15 cellular contexts compared by ENCODE assay signal in the genomic region with DNA sequence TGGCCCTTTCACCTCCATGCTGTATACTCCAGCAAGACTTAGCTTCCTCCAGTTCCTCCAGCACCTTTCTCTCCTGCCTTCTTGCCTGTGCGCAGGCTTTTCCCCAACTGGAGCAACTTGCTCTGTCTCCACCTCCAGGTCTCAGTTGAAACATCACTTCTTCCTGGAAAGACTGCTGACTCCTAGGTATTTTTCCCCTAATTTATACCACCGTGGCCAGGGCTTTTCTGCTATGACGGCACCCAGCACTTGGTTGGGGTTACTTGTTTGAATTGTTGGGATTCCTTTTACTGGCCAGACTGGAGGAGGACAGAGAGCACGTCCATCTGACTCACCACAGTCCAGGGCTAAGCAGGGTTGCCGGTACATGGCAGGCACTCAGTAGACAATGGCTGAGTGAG.
A peak's percentile ranks its signal among the peaks of the same experiment; 100 is the strongest.
DNase-seq lines count a peak whose midpoint lies in the region; ATAC-seq and TF ChIP-seq lines count a peak whose summit lies in the region.
"Had no signal": no experiment of that assay in that cellular context is flagged by ENCODE, and none has a peak within 500 bp of the region (broad histone marks: within the 10 kb centered on the region; RNA-seq: fewer than 3 reads in every experiment).

No MANE protein-coding gene starts in this region.

- peak in 1 of 7 experiments; percentile 12 for TF ChIP-seq CTCF in body of pancreas (IDR thresholded peaks at IDR 0.05)

- H3K4ac ChIP-seq in mesendoderm (ENCODE audit: low read depth, low read length), result no peak overlapping the region

- peak; percentile 49 for DNase-seq in AG08396 (ENCODE audit: low spot score)
- DNase-seq in HT1080 (ENCODE audit: low read depth), result peak; percentile 47
- peak in 1 of 4 donors; percentile 8 for DNase-seq in body of pancreas
- DNase-seq in mesendoderm, result peak; percentile 40
- DNase-seq in NCI-H1092 (lab: John Stamatoyannopoulos, UW), result no peak
- DNase-seq in T-helper 2 cell, result no peak
- DNase-seq in stimulated activated CD4-positive, alpha-beta T cell treated with anti-CD3 and anti-CD28 coated beads, Interleukin-4, amount 100 ng/mL, for 4 hours, result no peak
- no peak for DNase-seq in NCI-H146 (lab: John Stamatoyannopoulos, UW)
- DNase-seq: amygdala, Karpas-422, left colon, NCI-H446 treated with DMSO at 0.1 percent for 48 hours, T-cell, thyroid gland had no signal

- no peaks in the 10 kb centered on the region for H3K79me2 ChIP-seq in mesendoderm (ENCODE audit: control insufficient read depth, insufficient read depth, low read length)

- H3K27ac ChIP-seq in body of pancreas (no peak overlapping the region), mesendoderm (ENCODE audit: low read depth, low read length) (no peak overlapping the region)
- H3K27ac ChIP-seq: esophagus muscularis mucosa, thyroid gland had no signal

- no peak overlapping the region for H3K4me3 ChIP-seq in body of pancreas
- no peak overlapping the region for H3K4me3 ChIP-seq in mesendoderm (ENCODE audit: low read length)
- H3K4me3 ChIP-seq: esophagus muscularis mucosa, thyroid gland had no signal

- H2BK120ac ChIP-seq in mesendoderm (ENCODE audit: low read depth, low read length), result no peak overlapping the region

- TF ChIP-seq POLR2A in body of pancreas (IDR thresholded peaks at IDR 0.05), result no peak

- H3K9ac ChIP-seq in mesendoderm (ENCODE audit: low read length), result no peak overlapping the region

- H3K4me1 ChIP-seq in body of pancreas (peaks cover 25% of the 10 kb centered on the region), mesendoderm (ENCODE audit: control insufficient read depth, low read depth, low read length) (peaks cover 2% of the 10 kb centered on the region)
- H3K4me1 ChIP-seq: thyroid gland had no signal

- intact Hi-C loops in body of pancreas (cut with DNase I), result no loop called here

- WGBS in body of pancreas, 2 donors, result 19 to 22% methylated on average over 5 of the region's 5 CpGs
- no CpG with 5 or more reads among the region's 5 CpGs for WGBS in mesendoderm (ENCODE audit: extremely low coverage, insufficient coverage, low lambda C conversion rate)

- H4K5ac ChIP-seq in mesendoderm (ENCODE audit: low read length), result no peak overlapping the region

- no peak overlapping the region for H2BK15ac ChIP-seq in mesendoderm (replicated peaks; ENCODE audit: low read depth)

- H3K18ac ChIP-seq in mesendoderm (ENCODE audit: low read length), result no peak overlapping the region

- H3K9me3 ChIP-seq in body of pancreas, result no peaks in the 10 kb centered on the region
- H3K9me3 ChIP-seq: thyroid gland had no signal

- H3K27me3 ChIP-seq in body of pancreas (no peaks in the 10 kb centered on the region), mesendoderm (ENCODE audit: insufficient read depth, low read length, poor library complexity) (no peaks in the 10 kb centered on the region)
- H3K27me3 ChIP-seq: thyroid gland had no signal

- no peak overlapping the region for H3K4me2 ChIP-seq in mesendoderm (ENCODE audit: low read length)

- no peak overlapping the region for H2AK5ac ChIP-seq in mesendoderm (ENCODE audit: low read length)

- no peak overlapping the region for H3K56ac ChIP-seq in mesendoderm (ENCODE audit: low read length)

- H3K23ac ChIP-seq in mesendoderm (ENCODE audit: low read length), result no peak overlapping the region

- no peaks in the 10 kb centered on the region for H3K79me1 ChIP-seq in mesendoderm (ENCODE audit: low read length)

- H3K36me3 ChIP-seq in body of pancreas (replicated peaks in 1 of 2; ENCODE audit: insufficient read depth in 1 of 2, low read depth in 2 of 2) (no peaks in the 10 kb centered on the region), mesendoderm (ENCODE audit: control insufficient read depth, insufficient read depth, low read length) (no peaks in the 10 kb centered on the region)
- H3K36me3 ChIP-seq: esophagus muscularis mucosa, thyroid gland had no signal

- H2BK5ac ChIP-seq in mesendoderm (ENCODE audit: low read length), result no peak overlapping the region

- ATAC-seq in body of pancreas, result peak; percentile 68
- ATAC-seq: left colon, T-cell had no signal

- no peak overlapping the region for H4K8ac ChIP-seq in mesendoderm (ENCODE audit: low read depth, low read length)

Comparison
In these comparisons a context has a peak if more than half of its experiments do, and no peak if none do; other contexts are left out.
1. DNase-seq: peak in AG08396 (single experiment), HT1080 (single experiment) and mesendoderm (single experiment); none in NCI-H1092 (single experiment), T-helper 2 cell (0 of 5), stimulated activated CD4-positive, alpha-beta T cell treated with anti-CD3 and anti-CD28 coated beads, Interleukin-4, amount 100 ng/mL, for 4 hours (0 of 2) and NCI-H146 (single experiment).